Comparison of ENCODE assay signal across 8 cellular contexts in genomic region chr5:154753792-154754191, GRCh38. TPM values are rescaled to one million over a fixed set of nuclear protein-coding genes. Genes with fewer than 3 reads are reported as not detected.
DNase-seq lines count a peak whose midpoint lies in the region; ATAC-seq and TF ChIP-seq lines count a peak whose summit lies in the region.

No MANE protein-coding gene starts in this region.

- ATAC-seq in GM18498 (IDR thresholded peaks at IDR 0.05; ENCODE audit: unreplicated experiment) (no peak), GM21360 (IDR thresholded peaks at IDR 0.05; ENCODE audit: unreplicated experiment) (no peak)

- H3K9ac ChIP-seq in skeletal muscle tissue (ENCODE audit: low read depth in 1 of 3, low read length in 3 of 3) = peak overlapping the region in 2 of 3 donors; percentile 89 to 93

- H3K27me3 ChIP-seq in HL-60 (ENCODE audit: insufficient read depth, poor library complexity, severe bottlenecking) (no peaks in the 10 kb centered on the region), skeletal muscle tissue (ENCODE audit: control insufficient read depth in 3 of 3, insufficient read depth in 3 of 3, low read length in 3 of 3) (no peaks in the 10 kb centered on the region)

- H3K27ac ChIP-seq in HL-60 (replicated peaks) = peak overlapping the region; percentile 97
- peak overlapping the region; percentile 99 for H3K27ac ChIP-seq in skeletal muscle tissue (ENCODE audit: low read depth, low read length)

- peaks cover 23 to 37% (median 29%) of the 10 kb centered on the region in 3 donors for H3K4me1 ChIP-seq in skeletal muscle tissue (ENCODE audit: control insufficient read depth in 3 of 3, insufficient read depth in 3 of 3, low read length in 3 of 3)

- H3K4me3 ChIP-seq in AG10803 (ENCODE audit: low read length) (peak overlapping the region; percentile 61), HL-60 (replicated peaks; ENCODE audit: insufficient read depth, low read length) (peak overlapping the region; percentile 51; the same call in 1 of the 2 replicates), skeletal muscle tissue (ENCODE audit: low read length in 3 of 3) (peak overlapping the region; percentile 72 to 82 (median 78))

- no peaks in the 10 kb centered on the region for H3K36me3 ChIP-seq in skeletal muscle tissue (ENCODE audit: control insufficient read depth in 3 of 3, insufficient read depth in 3 of 3, low read length in 3 of 3)

- H3K9me3 ChIP-seq in skeletal muscle tissue (ENCODE audit: control insufficient read depth in 3 of 3, low read length in 3 of 3) = no peaks in the 10 kb centered on the region

- no peak for TF ChIP-seq CTCF in AG10803 (conservative IDR thresholded peaks at IDR 0.05; ENCODE audit: low read length)
- no peak for TF ChIP-seq CTCF in HL-60 (IDR thresholded peaks at IDR 0.05; ENCODE audit: insufficient read depth, low read length)

- DNase-seq in AG10803 (ENCODE audit: low read depth) = peak; percentile 98
- no peak for DNase-seq in HL-60 (ENCODE audit: low read depth in 1 of 2, low spot score in 1 of 2)
- DNase-seq in amniotic stem cell (lab: John Stamatoyannopoulos, UW) = peak; percentile 57
- DNase-seq in hepatic stellate cell (ENCODE audit: low spot score) = peak; percentile 87
- DNase-seq in NCI-H2107 (lab: John Stamatoyannopoulos, UW) = no peak

RNA-seq across cellular contexts. Expression of gene LARP1, which starts 1.4 kb away (rescaled TPM):
- 24.0 TPM for total RNA-seq in skeletal muscle tissue

Comparison
In these comparisons a context has a peak if more than half of its experiments do, and no peak if none do; other contexts are left out.
1. DNase-seq: peak in AG10803 (single experiment), amniotic stem cell (single experiment) and hepatic stellate cell (single experiment); none in HL-60 (0 of 2) and NCI-H2107 (single experiment).
2. Peak in every context shown above with its lines, with median percentiles within 50 percentile points of each other: H3K4me3 ChIP-seq.